Comparison of ENCODE assay signal across 2 cellular contexts in the genomic region with DNA sequence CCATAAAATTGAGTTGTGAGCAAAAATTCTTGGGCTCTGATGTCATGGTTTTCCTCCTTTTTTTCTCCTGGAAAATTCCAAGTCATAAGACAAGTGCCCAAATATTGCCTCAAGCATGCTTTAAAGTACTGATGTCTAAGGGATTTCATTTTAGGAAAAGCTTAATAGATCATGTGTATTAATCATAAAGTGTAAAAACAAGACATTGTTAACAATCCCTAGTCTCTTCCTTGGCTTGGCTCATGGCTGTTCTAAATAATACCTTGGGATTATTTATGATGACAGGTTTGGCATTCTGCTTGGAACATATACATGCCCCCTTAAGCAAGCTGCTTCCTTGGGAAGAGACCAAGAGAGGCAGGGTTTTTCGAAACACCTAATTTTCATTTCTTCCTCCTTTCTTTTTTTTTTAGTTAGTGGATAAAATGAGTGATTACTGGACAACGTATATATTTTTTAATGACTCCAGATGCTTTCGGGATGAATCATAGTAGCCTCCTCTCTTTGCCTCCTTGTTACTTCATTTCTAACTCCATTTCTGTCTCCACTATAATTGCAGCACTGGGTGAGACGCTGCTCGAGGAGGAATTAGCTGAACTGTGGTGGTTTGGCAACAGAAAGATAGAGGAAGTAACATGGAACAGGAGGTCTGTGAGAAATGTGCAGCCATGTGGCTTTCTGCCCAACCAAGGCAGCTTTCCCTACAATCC.
TF ChIP-seq lines count a peak whose summit lies in the region.

No MANE protein-coding gene starts in this region.

TF ChIP-seq in SK-N-SH, 30 proteins besides CTCF, POLR2A, EP300 and RAD21 (continued from another document):
- TF ChIP-seq, protein P1, sequence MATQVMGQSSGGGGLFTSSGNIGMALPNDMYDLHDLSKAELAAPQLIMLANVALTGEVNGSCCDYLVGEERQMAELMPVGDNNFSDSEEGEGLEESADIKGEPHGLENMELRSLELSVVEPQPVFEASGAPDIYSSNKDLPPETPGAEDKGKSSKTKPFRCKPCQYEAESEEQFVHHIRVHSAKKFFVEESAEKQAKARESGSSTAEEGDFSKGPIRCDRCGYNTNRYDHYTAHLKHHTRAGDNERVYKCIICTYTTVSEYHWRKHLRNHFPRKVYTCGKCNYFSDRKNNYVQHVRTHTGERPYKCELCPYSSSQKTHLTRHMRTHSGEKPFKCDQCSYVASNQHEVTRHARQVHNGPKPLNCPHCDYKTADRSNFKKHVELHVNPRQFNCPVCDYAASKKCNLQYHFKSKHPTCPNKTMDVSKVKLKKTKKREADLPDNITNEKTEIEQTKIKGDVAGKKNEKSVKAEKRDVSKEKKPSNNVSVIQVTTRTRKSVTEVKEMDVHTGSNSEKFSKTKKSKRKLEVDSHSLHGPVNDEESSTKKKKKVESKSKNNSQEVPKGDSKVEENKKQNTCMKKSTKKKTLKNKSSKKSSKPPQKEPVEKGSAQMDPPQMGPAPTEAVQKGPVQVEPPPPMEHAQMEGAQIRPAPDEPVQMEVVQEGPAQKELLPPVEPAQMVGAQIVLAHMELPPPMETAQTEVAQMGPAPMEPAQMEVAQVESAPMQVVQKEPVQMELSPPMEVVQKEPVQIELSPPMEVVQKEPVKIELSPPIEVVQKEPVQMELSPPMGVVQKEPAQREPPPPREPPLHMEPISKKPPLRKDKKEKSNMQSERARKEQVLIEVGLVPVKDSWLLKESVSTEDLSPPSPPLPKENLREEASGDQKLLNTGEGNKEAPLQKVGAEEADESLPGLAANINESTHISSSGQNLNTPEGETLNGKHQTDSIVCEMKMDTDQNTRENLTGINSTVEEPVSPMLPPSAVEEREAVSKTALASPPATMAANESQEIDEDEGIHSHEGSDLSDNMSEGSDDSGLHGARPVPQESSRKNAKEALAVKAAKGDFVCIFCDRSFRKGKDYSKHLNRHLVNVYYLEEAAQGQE (IDR thresholded peaks at IDR 0.05; ENCODE audit: low read depth, low read length), result no peak
- TF ChIP-seq CHD2 (IDR thresholded peaks at IDR 0.05; ENCODE audit: low read length, partially characterized antibody) (no peak), IRF3 (IDR thresholded peaks at IDR 0.05; ENCODE audit: low read depth, low read length) (no peak), GATA2 (CRISPR knock-in tag; IDR thresholded peaks at IDR 0.05) (no peak), JUND (IDR thresholded peaks at IDR 0.05) (no peak), MAX (IDR thresholded peaks at IDR 0.05; ENCODE audit: low read depth) (no peak), FOSL2 (IDR thresholded peaks at IDR 0.05; ENCODE audit: borderline replicate concordance, low read depth) (no peak), FOXM1 (IDR thresholded peaks at IDR 0.05; ENCODE audit: low read depth) (no peak), RXRA (IDR thresholded peaks at IDR 0.05; ENCODE audit: borderline replicate concordance, low read depth) (no peak), POLR2AphosphoS5 (IDR thresholded peaks at IDR 0.05; ENCODE audit: low read depth, low read length) (no peak)
- TF ChIP-seq, protein P2, sequence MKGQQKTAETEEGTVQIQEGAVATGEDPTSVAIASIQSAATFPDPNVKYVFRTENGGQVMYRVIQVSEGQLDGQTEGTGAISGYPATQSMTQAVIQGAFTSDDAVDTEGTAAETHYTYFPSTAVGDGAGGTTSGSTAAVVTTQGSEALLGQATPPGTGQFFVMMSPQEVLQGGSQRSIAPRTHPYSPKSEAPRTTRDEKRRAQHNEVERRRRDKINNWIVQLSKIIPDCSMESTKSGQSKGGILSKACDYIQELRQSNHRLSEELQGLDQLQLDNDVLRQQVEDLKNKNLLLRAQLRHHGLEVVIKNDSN (IDR thresholded peaks at IDR 0.05; ENCODE audit: borderline replicate concordance, low read depth), result no peak

TF ChIP-seq in SK-N-SH treated with all-trans-retinoic acid at 6 μM for 48 hours, 23 proteins besides CTCF, POLR2A, EP300 and RAD21 (continued from another document):
- TF ChIP-seq POU6F1 (CRISPR knock-in tag; IDR thresholded peaks at IDR 0.05; ENCODE audit: borderline replicate concordance, low read depth) (no peak), ZNF565 (CRISPR knock-in tag; conservative IDR thresholded peaks at IDR 0.05; ENCODE audit: low read depth) (no peak), GLIS3 (CRISPR knock-in tag; IDR thresholded peaks at IDR 0.05) (no peak), ZNF70 (CRISPR knock-in tag; IDR thresholded peaks at IDR 0.05) (no peak), TSHZ2 (CRISPR knock-in tag; IDR thresholded peaks at IDR 0.05) (no peak), TCF4 (CRISPR knock-in tag; IDR thresholded peaks at IDR 0.05; ENCODE audit: borderline replicate concordance) (no peak)
- TF ChIP-seq, protein P3, sequence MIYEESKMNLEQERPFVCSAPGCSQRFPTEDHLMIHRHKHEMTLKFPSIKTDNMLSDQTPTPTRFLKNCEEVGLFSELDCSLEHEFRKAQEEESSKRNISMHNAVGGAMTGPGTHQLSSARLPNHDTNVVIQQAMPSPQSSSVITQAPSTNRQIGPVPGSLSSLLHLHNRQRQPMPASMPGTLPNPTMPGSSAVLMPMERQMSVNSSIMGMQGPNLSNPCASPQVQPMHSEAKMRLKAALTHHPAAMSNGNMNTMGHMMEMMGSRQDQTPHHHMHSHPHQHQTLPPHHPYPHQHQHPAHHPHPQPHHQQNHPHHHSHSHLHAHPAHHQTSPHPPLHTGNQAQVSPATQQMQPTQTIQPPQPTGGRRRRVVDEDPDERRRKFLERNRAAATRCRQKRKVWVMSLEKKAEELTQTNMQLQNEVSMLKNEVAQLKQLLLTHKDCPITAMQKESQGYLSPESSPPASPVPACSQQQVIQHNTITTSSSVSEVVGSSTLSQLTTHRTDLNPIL (CRISPR knock-in tag; IDR thresholded peaks at IDR 0.05; ENCODE audit: low read depth), result no peak
- TF ChIP-seq, protein P4, sequence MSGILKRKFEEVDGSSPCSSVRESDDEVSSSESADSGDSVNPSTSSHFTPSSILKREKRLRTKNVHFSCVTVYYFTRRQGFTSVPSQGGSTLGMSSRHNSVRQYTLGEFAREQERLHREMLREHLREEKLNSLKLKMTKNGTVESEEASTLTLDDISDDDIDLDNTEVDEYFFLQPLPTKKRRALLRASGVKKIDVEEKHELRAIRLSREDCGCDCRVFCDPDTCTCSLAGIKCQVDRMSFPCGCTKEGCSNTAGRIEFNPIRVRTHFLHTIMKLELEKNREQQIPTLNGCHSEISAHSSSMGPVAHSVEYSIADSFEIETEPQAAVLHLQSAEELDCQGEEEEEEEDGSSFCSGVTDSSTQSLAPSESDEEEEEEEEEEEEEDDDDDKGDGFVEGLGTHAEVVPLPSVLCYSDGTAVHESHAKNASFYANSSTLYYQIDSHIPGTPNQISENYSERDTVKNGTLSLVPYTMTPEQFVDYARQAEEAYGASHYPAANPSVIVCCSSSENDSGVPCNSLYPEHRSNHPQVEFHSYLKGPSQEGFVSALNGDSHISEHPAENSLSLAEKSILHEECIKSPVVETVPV (CRISPR knock-in tag; IDR thresholded peaks at IDR 0.05), result no peak
